Comparison of ENCODE assay signal across 8 cellular contexts in the genomic region with DNA sequence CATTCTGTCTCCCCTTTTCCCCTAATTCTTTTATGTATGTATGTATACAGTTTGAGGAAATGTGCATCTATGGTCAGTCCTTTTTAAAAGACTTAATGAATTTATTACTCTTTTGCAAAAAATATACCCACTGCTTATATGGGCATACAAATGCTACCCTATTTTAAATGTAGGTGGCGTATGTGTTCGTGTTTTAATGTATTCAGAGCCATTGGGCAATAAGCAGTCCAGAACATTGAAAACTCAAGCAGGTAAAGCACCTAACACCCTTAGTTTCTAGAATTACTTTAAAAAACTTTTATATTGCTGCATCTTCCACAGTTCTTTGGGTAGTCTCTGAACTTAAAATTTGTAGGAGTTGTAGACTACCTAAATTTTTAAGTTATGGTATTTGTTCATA. TPM values are rescaled to one million over a fixed set of nuclear protein-coding genes. Genes with fewer than 3 reads are reported as not detected.
"Had no signal": no experiment of that assay in that cellular context is flagged by ENCODE, and none has a peak within 500 bp of the region (broad histone marks: within the 10 kb centered on the region; RNA-seq: fewer than 3 reads in every experiment).

No MANE protein-coding gene starts in this region.

- H3K4me3 Mint-ChIP-seq: activated CD8-positive, alpha-beta T cell treated with anti-CD3 and anti-CD28 coated beads for 36 hours; activated naive CD4-positive, alpha-beta T cell treated with anti-CD3 and anti-CD28 coated beads for 36 hours had no signal

- DNase-seq: colonic mucosa; retina; stimulated activated CD4-positive, alpha-beta T cell treated with anti-CD3 and anti-CD28 coated beads, Interleukin-4, amount 100 ng/mL, for 4 hours; stomach; T-helper 9 cell had no signal

- H3K9me3 ChIP-seq: colonic mucosa, stomach had no signal

- H3K4me3 ChIP-seq: colonic mucosa, skin epidermis, stomach had no signal

- ATAC-seq: activated CD8-positive, alpha-beta T cell treated with anti-CD3 and anti-CD28 coated beads for 36 hours had no signal

- H3K27me3 Mint-ChIP-seq: activated CD8-positive, alpha-beta T cell treated with anti-CD3 and anti-CD28 coated beads for 36 hours had no signal

- H3K27ac Mint-ChIP-seq: activated CD8-positive, alpha-beta T cell treated with anti-CD3 and anti-CD28 coated beads for 36 hours; activated naive CD4-positive, alpha-beta T cell treated with anti-CD3 and anti-CD28 coated beads for 36 hours had no signal

RNA-seq across cellular contexts. Expression of a gene that starts 42.6 kb away (rescaled TPM):
- total RNA-seq: activated CD8-positive, alpha-beta T cell treated with anti-CD3 and anti-CD28 coated beads for 36 hours; activated naive CD4-positive, alpha-beta T cell treated with anti-CD3 and anti-CD28 coated beads for 36 hours; colonic mucosa had no signal
